ENCODE assay signal across 21 cellular contexts in the genomic region with DNA sequence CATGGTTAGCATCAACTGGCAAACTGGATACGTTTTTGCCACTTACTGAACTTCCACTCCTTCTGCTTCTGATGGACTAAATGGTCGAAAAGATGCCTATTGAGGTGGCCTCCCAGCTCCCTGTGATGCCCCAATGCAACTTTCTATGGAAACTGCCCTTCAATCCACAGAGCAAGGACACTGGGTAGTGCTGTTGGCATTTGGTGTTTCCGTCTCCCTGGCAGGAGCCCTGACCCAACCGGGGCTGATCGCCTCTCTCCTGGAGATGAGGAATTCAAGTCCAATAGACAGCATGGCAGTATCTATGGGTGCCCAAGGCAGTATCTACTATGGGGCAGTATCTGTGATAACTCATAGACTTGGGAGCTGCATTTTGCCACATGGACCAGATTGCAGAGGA.
DNase-seq lines count a peak whose midpoint lies in the region; ATAC-seq, FAIRE-seq and TF ChIP-seq lines count a peak whose summit lies in the region.
"Had no signal": no experiment of that assay in that cellular context is flagged by ENCODE, and none has a peak within 500 bp of the region (broad histone marks: within the 10 kb centered on the region; RNA-seq: fewer than 3 reads in every experiment).

No MANE protein-coding gene starts in this region.

- H3K27me3 ChIP-seq in bronchial epithelial cell (ENCODE audit: control insufficient read depth, insufficient read depth, low read length): peaks cover 4% of the 10 kb centered on the region
- H3K27me3 ChIP-seq in heart left ventricle: no peaks in the 10 kb centered on the region
- H3K27me3 ChIP-seq in WERI-Rb-1 (ENCODE audit: insufficient read depth, low read depth, severe bottlenecking): no peaks in the 10 kb centered on the region
- H3K27me3 ChIP-seq: BLaER1 had no signal

- no peak for TF ChIP-seq CTCF in AG10803 (conservative IDR thresholded peaks at IDR 0.05; ENCODE audit: low read length)
- TF ChIP-seq CTCF in bronchial epithelial cell (IDR thresholded peaks at IDR 0.05; ENCODE audit: insufficient read depth, low read length, severe bottlenecking): no peak
- no peak for TF ChIP-seq CTCF in heart left ventricle (IDR thresholded peaks at IDR 0.05)
- no peak for TF ChIP-seq CTCF in WERI-Rb-1 (IDR thresholded peaks at IDR 0.05; ENCODE audit: low read depth, low read length)

- TF ChIP-seq POLR2A in heart left ventricle (IDR thresholded peaks at IDR 0.05): no peak

- DNase-seq in AG10803 (ENCODE audit: low read depth): peak; percentile 17
- no peak for DNase-seq in bronchial epithelial cell (ENCODE audit: low read depth)
- DNase-seq in heart left ventricle: peak in 1 of 5 donors; percentile 41
- no peak for DNase-seq in left ventricle myocardium superior
- DNase-seq in CD1c-positive myeloid dendritic cell (ENCODE audit: extremely low spot score): no peak
- DNase-seq in KBM-7: no peak
- no peak for DNase-seq in WERI-Rb-1
- DNase-seq: Calu3; CD4-positive, alpha-beta memory T cell; COR-L47; DMS53; DMS79 treated with DMSO at 0.1 percent for 48 hours; GF-D8; GOT3; H7; HCEC 1CT had no signal

- 61 to 83% (median 70%) methylated on average over 5 of the region's 5 CpGs for WGBS in heart left ventricle, 4 donors

- H3K4me3 ChIP-seq in AG10803 (ENCODE audit: low read length): no peak overlapping the region
- no peak overlapping the region for H3K4me3 ChIP-seq in bronchial epithelial cell (ENCODE audit: low read depth, low read length)
- H3K4me3 ChIP-seq in heart left ventricle: no peak overlapping the region
- no peak overlapping the region for H3K4me3 ChIP-seq in WERI-Rb-1 (ENCODE audit: low read depth, low read length)
- H3K4me3 ChIP-seq: BLaER1 had no signal

- peaks cover 0 to 17% (median 2%) of the 10 kb centered on the region in 12 donors for H3K4me1 ChIP-seq in heart left ventricle
- H3K4me1 ChIP-seq: BLaER1 had no signal

- in situ Hi-C loops in KBM-7 (cut with MboI; ENCODE audit: low pct_unique_long_range_greater_than_20kb, low sequenced_read_pairs): no loop called here

- no peaks in the 10 kb centered on the region for H3K36me3 ChIP-seq in bronchial epithelial cell (ENCODE audit: control insufficient read depth, insufficient read depth, low read length)
- no peaks in the 10 kb centered on the region for H3K36me3 ChIP-seq in heart left ventricle
- H3K36me3 ChIP-seq in WERI-Rb-1: no peaks in the 10 kb centered on the region
- H3K36me3 ChIP-seq: BLaER1 had no signal

- H3K27ac ChIP-seq in heart left ventricle: peak overlapping the region in 7 of 12 donors; percentile 3 to 53 (median 39)
- no peak overlapping the region for H3K27ac ChIP-seq in WERI-Rb-1
- H3K27ac ChIP-seq: BLaER1, C4-2B had no signal

- peak; percentile 60 for FAIRE-seq in bronchial epithelial cell (lab: Jason Lieb, UNC)
- FAIRE-seq: GM12891, GM18507 had no signal

- intact Hi-C loops in heart left ventricle (cut with DNase I): loop anchor here in 3 of 10 donors (5.0 to 10.0 kb wide), 2 partner anchors 44 to 118 kb away; partner anchors contain the start of gene IRX3 (in 3 of the 3)
- intact Hi-C loops in left ventricle myocardium superior (cut with micrococcal nuclease): no loop called here

- H3K9me3 ChIP-seq in heart left ventricle (no peaks in the 10 kb centered on the region), WERI-Rb-1 (ENCODE audit: severe bottlenecking) (no peaks in the 10 kb centered on the region)
- H3K9me3 ChIP-seq: BLaER1 had no signal

- ATAC-seq in heart left ventricle (peak; percentile 49 to 67 (median 54)), left ventricle myocardium superior (peak; percentile 62), GM19463 (IDR thresholded peaks at IDR 0.05; ENCODE audit: unreplicated experiment) (no peak)
